Comparison of ENCODE assay signal across 27 cellular contexts in genomic region chr22:29022101-29022817, GRCh38. TPM values are rescaled to one million over a fixed set of nuclear protein-coding genes. Genes with fewer than 3 reads are reported as not detected.
DNase-seq lines count a peak whose midpoint lies in the region; ATAC-seq and TF ChIP-seq lines count a peak whose summit lies in the region.
"Had no signal": no experiment of that assay in that cellular context is flagged by ENCODE, and none has a peak within 500 bp of the region (broad histone marks: within the 10 kb centered on the region; RNA-seq: fewer than 3 reads in every experiment).

No MANE protein-coding gene starts in this region.

- no peaks in the 10 kb centered on the region for H3K9me3 ChIP-seq in body of pancreas
- H3K9me3 ChIP-seq in MM.1S (replicated peaks; ENCODE audit: insufficient read depth, low read length) = no peaks in the 10 kb centered on the region
- no peaks in the 10 kb centered on the region for H3K9me3 ChIP-seq in SJCRH30 (replicated peaks)
- H3K9me3 ChIP-seq: ascending aorta, spleen, upper lobe of right lung had no signal

- TF ChIP-seq CTCF in Calu3 (IDR thresholded peaks at IDR 0.05; ENCODE audit: unreplicated experiment) (no peak), body of pancreas (IDR thresholded peaks at IDR 0.05) (no peak), nephron progenitor cell (IDR thresholded peaks at IDR 0.05) (no peak), MM.1S (IDR thresholded peaks at IDR 0.05; ENCODE audit: low read length) (no peak)

- intact Hi-C loops in Calu3 (cut with micrococcal nuclease; ENCODE audit: unreplicated experiment) = loop anchor here (1.0 to 2.0 kb wide), 2 partner anchors 8 to 45 kb away; no protein-coding TSS in a partner anchor
- intact Hi-C loops in body of pancreas (cut with DNase I) = no loop called here
- intact Hi-C loops in left colon (cut with DNase I, micrococcal nuclease) = no loop called here

- peaks cover 6% of the 10 kb centered on the region for H3K9me3 Mint-ChIP-seq in Calu3 (ENCODE audit: low read depth, unreplicated experiment)
- H3K9me3 Mint-ChIP-seq in nephron progenitor cell = peaks cover 23% of the 10 kb centered on the region
- peaks cover 0 to 12% of the 10 kb centered on the region in 2 donors for H3K9me3 Mint-ChIP-seq in activated naive CD4-positive, alpha-beta T cell treated with anti-CD3 and anti-CD28 coated beads, Interleukin-2, amount 50 U/mL, for 72 hours

- peaks cover 26% of the 10 kb centered on the region for H3K4me1 ChIP-seq in body of pancreas
- H3K4me1 ChIP-seq in MM.1S (ENCODE audit: low read length) = no peaks in the 10 kb centered on the region
- no peaks in the 10 kb centered on the region for H3K4me1 ChIP-seq in SJCRH30
- H3K4me1 ChIP-seq: ascending aorta had no signal

- H3K4me3 Mint-ChIP-seq in Calu3 (ENCODE audit: low read depth, unreplicated experiment) = peak overlapping the region; percentile 50
- H3K4me3 Mint-ChIP-seq in nephron progenitor cell = no peak overlapping the region
- H3K4me3 Mint-ChIP-seq: activated CD4-positive, alpha-beta memory T cell treated with anti-CD3 and anti-CD28 coated beads, Interleukin-2, amount 10 ng/mL, durations not matched to agents 7 days and 5 days; activated naive CD8-positive, alpha-beta T cell treated with anti-CD3 and anti-CD28 coated beads for 36 hours; memory B cell; naive B cell; T-helper 1 cell treated with Interleukin-12 subunit alpha and Interleukin-12 subunit beta and Interleukin-4 antibody, amounts not matched to agents 30 μg/mL and 1 μg/mL, for 36 hours had no signal

- H3K79me2 ChIP-seq in MM.1S (ENCODE audit: low read length) = no peaks in the 10 kb centered on the region

- no peak overlapping the region for H3K9ac ChIP-seq in MM.1S (ENCODE audit: low read length)
- H3K9ac ChIP-seq: BLaER1 had no signal

- H3K27me3 Mint-ChIP-seq in Calu3 (ENCODE audit: unreplicated experiment) (no peaks in the 10 kb centered on the region), nephron progenitor cell (ENCODE audit: low read depth, poor library complexity) (peaks cover 6% of the 10 kb centered on the region)

- no TSS peak for BruUV-seq in Calu3 (replicated peaks; lab: Mats Ljungman, UMichigan)

- H3K4me1 Mint-ChIP-seq in Calu3 (ENCODE audit: low read depth, unreplicated experiment) (peaks cover 46% of the 10 kb centered on the region), nephron progenitor cell (peaks cover 45% of the 10 kb centered on the region)
- H3K4me1 Mint-ChIP-seq: activated CD4-positive, alpha-beta memory T cell treated with anti-CD3 and anti-CD28 coated beads, Interleukin-2, amount 10 ng/mL, durations not matched to agents 7 days and 5 days; activated naive CD8-positive, alpha-beta T cell treated with anti-CD3 and anti-CD28 coated beads for 36 hours; memory B cell; naive B cell had no signal

- no peaks in the 10 kb centered on the region for H3K36me3 ChIP-seq in body of pancreas (replicated peaks in 1 of 2; ENCODE audit: insufficient read depth in 1 of 2, low read depth in 2 of 2)
- H3K36me3 ChIP-seq in MM.1S (replicated peaks; ENCODE audit: insufficient read depth, low read length) = no peaks in the 10 kb centered on the region
- no peaks in the 10 kb centered on the region for H3K36me3 ChIP-seq in SJCRH30
- H3K36me3 ChIP-seq: ascending aorta, spleen, upper lobe of right lung had no signal

- peak; percentile 45 for ATAC-seq in body of pancreas
- peak; percentile 70 for ATAC-seq in left colon
- ATAC-seq in activated naive CD4-positive, alpha-beta T cell treated with anti-CD3 and anti-CD28 coated beads, Interleukin-2, amount 50 U/mL, for 72 hours = no peak

- H4K20me1 ChIP-seq in MM.1S (ENCODE audit: insufficient read depth, low read length) = no peaks in the 10 kb centered on the region

- H3K27ac Mint-ChIP-seq in Calu3 (ENCODE audit: unreplicated experiment) (peak overlapping the region; percentile 72), nephron progenitor cell (peak overlapping the region; percentile 40)
- H3K27ac Mint-ChIP-seq in activated naive CD4-positive, alpha-beta T cell treated with anti-CD3 and anti-CD28 coated beads, Interleukin-2, amount 50 U/mL, for 72 hours = no peak overlapping the region
- H3K27ac Mint-ChIP-seq: activated CD4-positive, alpha-beta memory T cell treated with anti-CD3 and anti-CD28 coated beads, Interleukin-2, amount 10 ng/mL, durations not matched to agents 7 days and 5 days; activated naive CD8-positive, alpha-beta T cell treated with anti-CD3 and anti-CD28 coated beads for 36 hours; memory B cell; T-helper 1 cell treated with Interleukin-12 subunit alpha and Interleukin-12 subunit beta and Interleukin-4 antibody, amounts not matched to agents 30 μg/mL and 1 μg/mL, for 36 hours had no signal

- H3K27me3 ChIP-seq in body of pancreas (no peaks in the 10 kb centered on the region), MM.1S (replicated peaks; ENCODE audit: insufficient read depth, low read length) (no peaks in the 10 kb centered on the region), SJCRH30 (no peaks in the 10 kb centered on the region)
- H3K27me3 ChIP-seq: ascending aorta, BLaER1, spleen, upper lobe of right lung had no signal

- 52 to 55% methylated on average over 6 of the region's 6 CpGs for WGBS in body of pancreas, 2 donors

- H3K36me3 Mint-ChIP-seq in Calu3 (ENCODE audit: insufficient read depth, unreplicated experiment) = peaks cover 15% of the 10 kb centered on the region
- H3K36me3 Mint-ChIP-seq in nephron progenitor cell (ENCODE audit: low read depth) = peaks cover 42% of the 10 kb centered on the region
- peaks cover 0 to 14% of the 10 kb centered on the region in 2 donors for H3K36me3 Mint-ChIP-seq in activated naive CD4-positive, alpha-beta T cell treated with anti-CD3 and anti-CD28 coated beads, Interleukin-2, amount 50 U/mL, for 72 hours
- H3K36me3 Mint-ChIP-seq: activated naive CD8-positive, alpha-beta T cell treated with anti-CD3 and anti-CD28 coated beads for 36 hours had no signal

- DNase-seq in Calu3 (no peak), body of pancreas (no peak), left colon (no peak), nephron progenitor cell (no peak), NCI-H1092 treated with DMSO at 0.1 percent for 48 hours (lab: John Stamatoyannopoulos, UW) (no peak), MM.1S (no peak), SJCRH30 (no peak)
- DNase-seq in activated naive CD4-positive, alpha-beta T cell treated with anti-CD3 and anti-CD28 coated beads, Interleukin-2, amount 50 U/mL, for 72 hours (ENCODE audit: low spot score in 2 of 2) = no peak
- DNase-seq: activated CD4-positive, alpha-beta memory T cell treated with anti-CD3 and anti-CD28 coated beads, Interleukin-2, amount 10 ng/mL, durations not matched to agents 7 days and 5 days; activated CD4-positive, CD25-positive, alpha-beta regulatory T cell treated with anti-CD3 and anti-CD28 coated beads, Interleukin-2, amount 50 U/mL, for 72 hours; activated naive CD8-positive, alpha-beta T cell treated with anti-CD3 and anti-CD28 coated beads for 36 hours; central memory CD4-positive, alpha-beta T cell; dermis blood vessel endothelial cell; DMS79 treated with DMSO at 0.1 percent for 48 hours; naive B cell; NCI-H146; NCI-H446 treated with DMSO at 0.1 percent for 48 hours; NCI-H82; spleen; upper lobe of right lung had no signal

- no peaks in the 10 kb centered on the region for H3F3A ChIP-seq in MM.1S (ENCODE audit: insufficient read depth, low read length)

- H3K27ac ChIP-seq in body of pancreas (peak overlapping the region in 3 of 4 donors; percentile 10 to 39 (median 29)), MM.1S (ENCODE audit: low read length) (no peak overlapping the region), SJCRH30 (no peak overlapping the region)
- H3K27ac ChIP-seq: ascending aorta, BLaER1, RWPE1, spleen, upper lobe of right lung had no signal

- CTCF ChIA-PET in Calu3 (lab: Charles Lee) = interaction anchor here (0.6 kb wide), 1 partner anchor 89 kb away, joined by 3 read pairs; no protein-coding TSS in a partner anchor

- H2AFZ ChIP-seq in MM.1S (ENCODE audit: low read length) = no peak overlapping the region

- no peak overlapping the region for H3K4me3 ChIP-seq in body of pancreas
- no peak overlapping the region for H3K4me3 ChIP-seq in MM.1S (ENCODE audit: low read length)
- no peak overlapping the region for H3K4me3 ChIP-seq in SJCRH30
- H3K4me3 ChIP-seq: ascending aorta, BLaER1, spleen, upper lobe of right lung had no signal

- TF ChIP-seq POLR2A in body of pancreas (IDR thresholded peaks at IDR 0.05) = no peak

- H3K4me2 ChIP-seq in MM.1S (ENCODE audit: low read depth, low read length) = no peak overlapping the region
- H3K4me2 ChIP-seq: BLaER1 had no signal

- H3K9me2 ChIP-seq in MM.1S (replicated peaks; ENCODE audit: insufficient read depth, low read length) = no peaks in the 10 kb centered on the region

RNA-seq across cellular contexts. Expression of gene C22orf31, which starts 39.4 kb away (rescaled TPM):
- not detected in 2 replicates for total RNA-seq in Calu3 (2022)
- total RNA-seq in body of pancreas = not detected
- total RNA-seq in left colon = not detected
- not detected for total RNA-seq in activated naive CD4-positive, alpha-beta T cell treated with anti-CD3 and anti-CD28 coated beads, Interleukin-2, amount 50 U/mL, for 72 hours
- total RNA-seq in SJCRH30 (2014; rRNA removed; shearing (Covaris generic)) = not detected in 2 replicates
- total RNA-seq: activated CD4-positive, alpha-beta memory T cell treated with anti-CD3 and anti-CD28 coated beads, Interleukin-2, amount 10 ng/mL, durations not matched to agents 7 days and 5 days; activated naive CD8-positive, alpha-beta T cell treated with anti-CD3 and anti-CD28 coated beads for 36 hours; ascending aorta; dermis blood vessel endothelial cell; omental fat pad; spleen; subcutaneous adipose tissue; upper lobe of right lung had no signal

RNA-seq across cellular contexts. Expression of gene KREMEN1, which starts 50.6 kb away (rescaled TPM):
- 2.1 and 2.8 TPM in 2 replicates for total RNA-seq in Calu3 (2022)
- total RNA-seq in body of pancreas = 1 to 10 TPM; 6.6 to 7.3 TPM
- 10 to 100 TPM; 24.0 to 38.7 TPM for total RNA-seq in left colon
- total RNA-seq in activated naive CD4-positive, alpha-beta T cell treated with anti-CD3 and anti-CD28 coated beads, Interleukin-2, amount 50 U/mL, for 72 hours = under 1 TPM; 0.19 to 0.55 TPM
- total RNA-seq in SJCRH30 (2014; rRNA removed; shearing (Covaris generic)) = 37.5 and 45.7 TPM in 2 replicates
- total RNA-seq: activated CD4-positive, alpha-beta memory T cell treated with anti-CD3 and anti-CD28 coated beads, Interleukin-2, amount 10 ng/mL, durations not matched to agents 7 days and 5 days had no signal

Comparison
In these comparisons a context has a peak if more than half of its experiments do, and no peak if none do; other contexts are left out.
1. H3K27ac Mint-ChIP-seq: peak in Calu3 (single experiment) and nephron progenitor cell (single experiment); none in activated naive CD4-positive, alpha-beta T cell treated with anti-CD3 and anti-CD28 coated beads, Interleukin-2, amount 50 U/mL, for 72 hours (0 of 2).
2. ATAC-seq: peak in body of pancreas (single experiment) and left colon (single experiment); none in activated naive CD4-positive, alpha-beta T cell treated with anti-CD3 and anti-CD28 coated beads, Interleukin-2, amount 50 U/mL, for 72 hours (0 of 2).
3. H3K27ac ChIP-seq: peak in body of pancreas (3 of 4); none in MM.1S (single experiment) and SJCRH30 (single experiment).